In genomic region chr1:20475002-20475401, GRCh38 we compare ENCODE assay signal across 2 cellular contexts.
A peak's percentile ranks its signal among the peaks of the same experiment; 100 is the strongest.
TF ChIP-seq lines count a peak whose summit lies in the region.

No MANE protein-coding gene starts in this region.

TF ChIP-seq in HepG2, 621 proteins besides CTCF, POLR2A, EP300 and RAD21:
- TF ChIP-seq ONECUT2 (CRISPR knock-in tag; IDR thresholded peaks at IDR 0.05), result no peak
- TF ChIP-seq ZNF607 (CRISPR knock-in tag; IDR thresholded peaks at IDR 0.05; ENCODE audit: borderline replicate concordance), result no peak
- TF ChIP-seq CHD4 (IDR thresholded peaks at IDR 0.05; ENCODE audit: borderline replicate concordance, low read length), result 0 out of 2 replicates have a peak, but pooled peaks have one; percentile 57
- no peak for TF ChIP-seq HMGXB4 (CRISPR knock-in tag; IDR thresholded peaks at IDR 0.05; ENCODE audit: borderline replicate concordance in 1 of 2, low read depth in 1 of 2)
- TF ChIP-seq MTF1 (CRISPR knock-in tag; IDR thresholded peaks at IDR 0.05), result no peak
- peak; percentile 34; the same call in 1 of the 2 replicates for TF ChIP-seq SALL1 (CRISPR knock-in tag; IDR thresholded peaks at IDR 0.05)
- TF ChIP-seq, protein P1, sequence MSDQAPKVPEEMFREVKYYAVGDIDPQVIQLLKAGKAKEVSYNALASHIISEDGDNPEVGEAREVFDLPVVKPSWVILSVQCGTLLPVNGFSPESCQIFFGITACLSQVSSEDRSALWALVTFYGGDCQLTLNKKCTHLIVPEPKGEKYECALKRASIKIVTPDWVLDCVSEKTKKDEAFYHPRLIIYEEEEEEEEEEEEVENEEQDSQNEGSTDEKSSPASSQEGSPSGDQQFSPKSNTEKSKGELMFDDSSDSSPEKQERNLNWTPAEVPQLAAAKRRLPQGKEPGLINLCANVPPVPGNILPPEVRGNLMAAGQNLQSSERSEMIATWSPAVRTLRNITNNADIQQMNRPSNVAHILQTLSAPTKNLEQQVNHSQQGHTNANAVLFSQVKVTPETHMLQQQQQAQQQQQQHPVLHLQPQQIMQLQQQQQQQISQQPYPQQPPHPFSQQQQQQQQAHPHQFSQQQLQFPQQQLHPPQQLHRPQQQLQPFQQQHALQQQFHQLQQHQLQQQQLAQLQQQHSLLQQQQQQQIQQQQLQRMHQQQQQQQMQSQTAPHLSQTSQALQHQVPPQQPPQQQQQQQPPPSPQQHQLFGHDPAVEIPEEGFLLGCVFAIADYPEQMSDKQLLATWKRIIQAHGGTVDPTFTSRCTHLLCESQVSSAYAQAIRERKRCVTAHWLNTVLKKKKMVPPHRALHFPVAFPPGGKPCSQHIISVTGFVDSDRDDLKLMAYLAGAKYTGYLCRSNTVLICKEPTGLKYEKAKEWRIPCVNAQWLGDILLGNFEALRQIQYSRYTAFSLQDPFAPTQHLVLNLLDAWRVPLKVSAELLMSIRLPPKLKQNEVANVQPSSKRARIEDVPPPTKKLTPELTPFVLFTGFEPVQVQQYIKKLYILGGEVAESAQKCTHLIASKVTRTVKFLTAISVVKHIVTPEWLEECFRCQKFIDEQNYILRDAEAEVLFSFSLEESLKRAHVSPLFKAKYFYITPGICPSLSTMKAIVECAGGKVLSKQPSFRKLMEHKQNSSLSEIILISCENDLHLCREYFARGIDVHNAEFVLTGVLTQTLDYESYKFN (CRISPR knock-in tag; conservative IDR thresholded peaks at IDR 0.05), result 0 out of 2 replicates have a peak, but pooled peaks have one; percentile 21
- TF ChIP-seq ZNF121 (CRISPR knock-in tag; IDR thresholded peaks at IDR 0.05), result no peak
- no peak for TF ChIP-seq THAP11 (CRISPR knock-in tag; IDR thresholded peaks at IDR 0.05)
- TF ChIP-seq ZNF598 (CRISPR knock-in tag; IDR thresholded peaks at IDR 0.05; ENCODE audit: borderline replicate concordance), result 0 out of 2 replicates have a peak, but pooled peaks have one; percentile 31
- TF ChIP-seq TBX2 (CRISPR knock-in tag; IDR thresholded peaks at IDR 0.05; ENCODE audit: borderline replicate concordance), result peak; percentile 36; the same call in 1 of the 2 replicates
- no peak for TF ChIP-seq BATF2 (CRISPR knock-in tag; IDR thresholded peaks at IDR 0.05)
- no peak for TF ChIP-seq POLR2AphosphoS2 (IDR thresholded peaks at IDR 0.05; ENCODE audit: low read depth, low read length)
- no peak for TF ChIP-seq SRSF4 (IDR thresholded peaks at IDR 0.05; ENCODE audit: low read depth, low read length, poor library complexity, severe bottlenecking)
- peak; percentile 67; the same call in 1 of the 2 replicates for TF ChIP-seq FOSL2 (CRISPR knock-in tag; IDR thresholded peaks at IDR 0.05)
- TF ChIP-seq ZSCAN29 (CRISPR knock-in tag; conservative IDR thresholded peaks at IDR 0.05), result 0 out of 2 replicates have a peak, but pooled peaks have one; percentile 52
- TF ChIP-seq ZNF687 (CRISPR knock-in tag; IDR thresholded peaks at IDR 0.05), result peak; percentile 49

TF ChIP-seq in H1, 55 proteins besides CTCF, POLR2A, EP300 and RAD21:
- no peak for TF ChIP-seq SP1 (IDR thresholded peaks at IDR 0.05; ENCODE audit: low read depth, low read length)
- no peak for TF ChIP-seq CHD1 (IDR thresholded peaks at IDR 0.05; ENCODE audit: low read depth, low read length)
- TF ChIP-seq KDM1A (IDR thresholded peaks at IDR 0.05; ENCODE audit: borderline replicate concordance, low read length), result no peak
